20 cellular contexts compared by ENCODE assay signal in the genomic region with DNA sequence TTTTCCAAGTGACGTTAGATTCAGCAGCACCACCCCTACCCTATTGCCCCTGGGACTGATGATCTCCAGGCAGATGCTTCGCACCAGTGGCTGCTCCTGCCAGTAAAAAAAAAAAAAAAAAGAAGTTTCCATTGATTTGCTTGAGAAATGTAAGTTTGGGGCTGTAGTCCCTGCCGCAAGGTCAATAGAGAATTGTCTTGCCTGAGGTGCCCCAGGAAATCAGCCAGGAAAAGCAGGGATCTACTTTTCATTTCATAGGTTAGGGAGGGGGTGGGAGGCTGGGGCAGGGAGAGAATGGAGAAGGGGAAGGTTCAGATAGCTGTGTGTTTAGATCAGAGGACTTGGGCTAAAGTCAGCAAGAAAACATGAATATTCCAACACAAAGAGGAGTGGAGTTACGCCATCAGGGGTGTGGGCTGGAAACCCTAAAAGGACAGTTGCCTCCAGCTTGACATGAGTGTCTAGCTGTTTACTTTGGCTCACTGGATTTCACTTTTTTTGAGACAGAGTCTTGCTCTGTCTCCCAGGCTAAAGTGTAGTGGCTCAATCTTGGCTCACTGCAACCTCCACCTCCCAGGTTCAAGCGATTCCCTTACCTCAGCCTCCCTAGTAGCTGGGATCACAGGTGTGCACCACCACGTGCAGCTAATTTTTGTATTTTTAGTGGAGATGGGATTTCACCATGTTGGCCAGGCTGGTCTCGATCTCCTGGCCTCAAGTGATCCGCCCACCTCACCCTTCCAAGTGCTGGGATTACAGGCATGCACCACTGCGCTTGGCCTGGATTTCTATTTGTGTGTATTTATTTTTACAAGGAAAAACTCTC.
DNase-seq lines count a peak whose midpoint lies in the region; ATAC-seq and TF ChIP-seq lines count a peak whose summit lies in the region.
"Had no signal": no experiment of that assay in that cellular context is flagged by ENCODE, and none has a peak within 500 bp of the region (broad histone marks: within the 10 kb centered on the region; RNA-seq: fewer than 3 reads in every experiment).

No MANE protein-coding gene starts in this region.

- H3K4me3 ChIP-seq in AG10803 (ENCODE audit: low read length) (no peak overlapping the region), breast epithelium (no peak overlapping the region), left ventricle myocardium inferior (no peak overlapping the region), sigmoid colon (no peak overlapping the region), PC-9 (no peak overlapping the region)
- H3K4me3 ChIP-seq: coronary artery, esophagus squamous epithelium, K562, SK-N-MC had no signal

- peaks cover 5% of the 10 kb centered on the region for H3K9me3 Mint-ChIP-seq in activated naive CD8-positive, alpha-beta T cell treated with anti-CD3 and anti-CD28 coated beads, Interleukin-2, amount 50 U/mL, for 24 hours
- H3K9me3 Mint-ChIP-seq: activated T-helper 1 cell treated with anti-CD3 and anti-CD28 coated beads, Interleukin-12 subunit alpha, Interleukin-12 subunit beta, Interleukin-2, Interleukin-4 antibody, amounts not matched to agents 30 ng/mL and 10 ng/mL and 1 ng/mL, durations not matched to agents 14 hours and 24 hours and 36 hours had no signal

- no peaks in the 10 kb centered on the region for H4K20me1 ChIP-seq in PC-9 (ENCODE audit: insufficient read depth)

- WGBS in sigmoid colon, 2 donors: 86 to 89% methylated on average over 9 of the region's 9 CpGs

- H3K9me3 ChIP-seq in breast epithelium: no peaks in the 10 kb centered on the region
- H3K9me3 ChIP-seq in left ventricle myocardium inferior (replicated peaks): no peaks in the 10 kb centered on the region
- H3K9me3 ChIP-seq in sigmoid colon: no peaks in the 10 kb centered on the region
- no peaks in the 10 kb centered on the region for H3K9me3 ChIP-seq in PC-9 (ENCODE audit: insufficient read depth, low read depth)
- H3K9me3 ChIP-seq: esophagus squamous epithelium had no signal

- DNase-seq in AG10803 (ENCODE audit: low read depth): peak; percentile 70
- no peak for DNase-seq in breast epithelium (ENCODE audit: low spot score in 2 of 2)
- DNase-seq in left ventricle myocardium inferior: peak; percentile 47
- DNase-seq in sigmoid colon: peak; percentile 80
- DNase-seq in activated naive CD8-positive, alpha-beta T cell treated with anti-CD3 and anti-CD28 coated beads, Interleukin-2, amount 50 U/mL, for 24 hours: no peak
- no peak for DNase-seq in T1000 (lab: John Stamatoyannopoulos, UW)
- no peak for DNase-seq in NCI-H1105 (lab: John Stamatoyannopoulos, UW)
- DNase-seq in PC-9: no peak
- DNase-seq: ACHN; anterior cingulate cortex; COR-L47; esophagus squamous epithelium; GDM1; NCI-H1417; stimulated activated CD4-positive, alpha-beta T cell treated with anti-CD3 and anti-CD28 coated beads, Interleukin-12 subunit alpha, Interleukin-12 subunit beta, amount 100 ng/mL, for 4 hours had no signal

- H3K9me2 ChIP-seq in PC-9 (ENCODE audit: insufficient read depth): no peaks in the 10 kb centered on the region

- POLR2A ChIA-PET in PC-9 (lab: Charles Lee; ENCODE audit: unreplicated experiment): no interaction called here

- no peaks in the 10 kb centered on the region for H3K27me3 Mint-ChIP-seq in activated naive CD8-positive, alpha-beta T cell treated with anti-CD3 and anti-CD28 coated beads, Interleukin-2, amount 50 U/mL, for 24 hours

- no peaks in the 10 kb centered on the region for H3K79me2 ChIP-seq in PC-9 (ENCODE audit: low read depth)

- TF ChIP-seq POLR2A in breast epithelium (IDR thresholded peaks at IDR 0.05) (no peak), sigmoid colon (IDR thresholded peaks at IDR 0.05) (no peak)

- CTCF ChIA-PET in PC-9 (lab: Charles Lee): no interaction called here

- H3K4me1 ChIP-seq in breast epithelium (no peaks in the 10 kb centered on the region), left ventricle myocardium inferior (peaks cover 33% of the 10 kb centered on the region), sigmoid colon (peaks cover 0 to 12% (median 0%) of the 10 kb centered on the region in 4 donors), PC-9 (replicated peaks; ENCODE audit: insufficient read depth) (peaks cover 4% of the 10 kb centered on the region)

- ATAC-seq in activated naive CD8-positive, alpha-beta T cell treated with anti-CD3 and anti-CD28 coated beads, Interleukin-2, amount 50 U/mL, for 24 hours: no peak
- ATAC-seq: K562 had no signal

- H3K4me2 ChIP-seq in PC-9: no peak overlapping the region

- no peaks in the 10 kb centered on the region for H3K36me3 Mint-ChIP-seq in activated naive CD8-positive, alpha-beta T cell treated with anti-CD3 and anti-CD28 coated beads, Interleukin-2, amount 50 U/mL, for 24 hours (ENCODE audit: low read depth)

- H3K27me3 ChIP-seq in breast epithelium (no peaks in the 10 kb centered on the region), left ventricle myocardium inferior (ENCODE audit: low read depth) (peaks cover 4% of the 10 kb centered on the region), sigmoid colon (no peaks in the 10 kb centered on the region), PC-9 (ENCODE audit: insufficient read depth, low read depth) (no peaks in the 10 kb centered on the region)
- H3K27me3 ChIP-seq: esophagus squamous epithelium had no signal

- H3K36me3 ChIP-seq in breast epithelium: no peaks in the 10 kb centered on the region
- H3K36me3 ChIP-seq in left ventricle myocardium inferior: no peaks in the 10 kb centered on the region
- H3K36me3 ChIP-seq in sigmoid colon: no peaks in the 10 kb centered on the region
- H3K36me3 ChIP-seq in PC-9 (ENCODE audit: low read depth): no peaks in the 10 kb centered on the region
- H3K36me3 ChIP-seq: esophagus squamous epithelium had no signal

- no peak overlapping the region for H3K4me3 Mint-ChIP-seq in activated naive CD8-positive, alpha-beta T cell treated with anti-CD3 and anti-CD28 coated beads, Interleukin-2, amount 50 U/mL, for 24 hours
- H3K4me3 Mint-ChIP-seq: activated T-helper 1 cell treated with anti-CD3 and anti-CD28 coated beads, Interleukin-12 subunit alpha, Interleukin-12 subunit beta, Interleukin-2, Interleukin-4 antibody, amounts not matched to agents 30 ng/mL and 10 ng/mL and 1 ng/mL, durations not matched to agents 14 hours and 24 hours and 36 hours; mesothelial cell of epicardium had no signal

- no peak overlapping the region; the same call in 1 of the 2 replicates for H2AFZ ChIP-seq in PC-9

- intact Hi-C loops in breast epithelium (cut with DNase I; ENCODE audit: low total_unique reads) (no loop called here), left ventricle myocardium inferior (cut with micrococcal nuclease) (no loop called here), sigmoid colon (cut with DNase I) (loop anchor here (10.0 kb wide), 1 partner anchor 96 kb away; no protein-coding TSS in a partner anchor), PC-9 (cut with micrococcal nuclease; ENCODE audit: unreplicated experiment) (no loop called here)

- BruUV-seq in PC-9 (replicated peaks; lab: Mats Ljungman, UMichigan): no TSS peak

- H3K27ac ChIP-seq in breast epithelium (peak overlapping the region; percentile 3 to 57), left ventricle myocardium inferior (replicated peaks) (peak overlapping the region; percentile 74), sigmoid colon (peak overlapping the region in 3 of 4 donors; percentile 13 to 60 (median 25)), PC-9 (no peak overlapping the region)
- H3K27ac ChIP-seq: SK-N-MC had no signal

- no peak overlapping the region for H3K27ac Mint-ChIP-seq in activated naive CD8-positive, alpha-beta T cell treated with anti-CD3 and anti-CD28 coated beads, Interleukin-2, amount 50 U/mL, for 24 hours

- TF ChIP-seq CTCF in AG10803 (conservative IDR thresholded peaks at IDR 0.05; ENCODE audit: low read length): no peak
- TF ChIP-seq CTCF in breast epithelium (IDR thresholded peaks at IDR 0.05): no peak
- no peak for TF ChIP-seq CTCF in left ventricle myocardium inferior (IDR thresholded peaks at IDR 0.05; ENCODE audit: borderline replicate concordance)
- TF ChIP-seq CTCF in sigmoid colon (IDR thresholded peaks at IDR 0.05): no peak
- TF ChIP-seq CTCF in PC-9 (conservative IDR thresholded peaks at IDR 0.05): no peak

- no peak for TF ChIP-seq EP300 in sigmoid colon (IDR thresholded peaks at IDR 0.05)

- H3K4me1 Mint-ChIP-seq in activated naive CD8-positive, alpha-beta T cell treated with anti-CD3 and anti-CD28 coated beads, Interleukin-2, amount 50 U/mL, for 24 hours: peaks cover 34% of the 10 kb centered on the region

- no peaks in the 10 kb centered on the region; the same call in 1 of the 2 replicates for H3F3A ChIP-seq in PC-9 (ENCODE audit: insufficient read depth, low read depth)

Comparison
In these comparisons a context has a peak if more than half of its experiments do, and no peak if none do; other contexts are left out.
1. DNase-seq: peak in AG10803 (single experiment), left ventricle myocardium inferior (single experiment) and sigmoid colon (single experiment); none in breast epithelium (0 of 2), activated naive CD8-positive, alpha-beta T cell treated with anti-CD3 and anti-CD28 coated beads, Interleukin-2, amount 50 U/mL, for 24 hours (single experiment), T1000 (single experiment), NCI-H1105 (single experiment) and PC-9 (0 of 2).